In genomic region chr3:149448331-149448831, GRCh38 we compare ENCODE assay signal across 12 cellular contexts. TPM values are rescaled to one million over a fixed set of nuclear protein-coding genes. Genes with fewer than 3 reads are reported as not detected.
A peak's percentile ranks its signal among the peaks of the same experiment; 100 is the strongest.
DNase-seq lines count a peak whose midpoint lies in the region; ATAC-seq and TF ChIP-seq lines count a peak whose summit lies in the region.
"Had no signal": no experiment of that assay in that cellular context is flagged by ENCODE, and none has a peak within 500 bp of the region (broad histone marks: within the 10 kb centered on the region; RNA-seq: fewer than 3 reads in every experiment).

No MANE protein-coding gene starts in this region.

- H3K36me3 ChIP-seq in ACC112 (ENCODE audit: insufficient read depth, low read length) (no peaks in the 10 kb centered on the region), IMR-90 (ENCODE audit: control insufficient read depth, insufficient read depth, low read length) (no peaks in the 10 kb centered on the region), adipocyte (ENCODE audit: control insufficient read depth, insufficient read depth, low read length, severe bottlenecking) (no peaks in the 10 kb centered on the region), HAP-1 (replicated peaks) (no peaks in the 10 kb centered on the region)

- peak overlapping the region; percentile 98 for H3K23ac ChIP-seq in IMR-90 (ENCODE audit: low read depth, low read length)

- H4K8ac ChIP-seq in IMR-90 (ENCODE audit: low read depth in 2 of 2, low read length in 2 of 2): peak overlapping the region; percentile 73 to 93

- H3K27ac ChIP-seq in ACC112 (ENCODE audit: low read depth, low read length) (peak overlapping the region; percentile 74), IMR-90 (ENCODE audit: insufficient read depth, low read length) (peak overlapping the region; percentile 88)

- DNase-seq in IMR-90 (peak; percentile 78), adipocyte (ENCODE audit: low read depth) (peak; percentile 71), iris pigment epithelial cell (ENCODE audit: low read depth) (peak; percentile 80), progenitor cell of endocrine pancreas (ENCODE audit: low spot score, unreplicated experiment) (no peak), HAP-1 (ENCODE audit: low spot score in 2 of 2) (no peak)
- no peak for DNase-seq in activated CD4-positive, alpha-beta T cell treated with anti-CD3 and anti-CD28 coated beads, Interleukin-2, amount 10 ng/mL, durations not matched to agents 7 days and 5 days
- DNase-seq in stimulated activated CD4-positive, alpha-beta T cell treated with anti-CD3 and anti-CD28 coated beads, Interleukin-4, amount 100 ng/mL, for 4 hours: no peak
- DNase-seq: activated CD8-positive, alpha-beta memory T cell treated with anti-CD3 and anti-CD28 coated beads, Interleukin-2, amount 10 ng/mL, durations not matched to agents 7 days and 5 days; dermis blood vessel endothelial cell had no signal

- peak overlapping the region; percentile 94 for H2BK5ac ChIP-seq in IMR-90 (ENCODE audit: low read depth, low read length, poor library complexity, severe bottlenecking)

- no peak for TF ChIP-seq POLR2A in IMR-90 (IDR thresholded peaks at IDR 0.05; ENCODE audit: low read depth, low read length)

- H2AK9ac ChIP-seq in IMR-90 (replicated peaks; ENCODE audit: low read depth, low read length, poor library complexity): peak overlapping the region; percentile 50

- peak overlapping the region; percentile 94 for H3K4ac ChIP-seq in IMR-90 (ENCODE audit: low read depth, low read length)

- intact Hi-C loops in IMR-90 (cut with micrococcal nuclease): no loop called here

- H3K4me2 ChIP-seq in IMR-90 (ENCODE audit: low read depth, low read length): peak overlapping the region; percentile 69; the same call in 1 of the 2 replicates

- H3K27ac Mint-ChIP-seq in progenitor cell of endocrine pancreas: no peak overlapping the region
- H3K27ac Mint-ChIP-seq in activated CD4-positive, alpha-beta T cell treated with anti-CD3 and anti-CD28 coated beads, Interleukin-2, amount 10 ng/mL, durations not matched to agents 7 days and 5 days: no peak overlapping the region
- H3K27ac Mint-ChIP-seq: activated CD8-positive, alpha-beta memory T cell treated with anti-CD3 and anti-CD28 coated beads, Interleukin-2, amount 10 ng/mL, durations not matched to agents 7 days and 5 days had no signal

- TF ChIP-seq RAD21 in IMR-90 (IDR thresholded peaks at IDR 0.05; ENCODE audit: low read length): no peak

- dilution Hi-C loops in IMR-90 (cut with HindIII; ENCODE audit: low sequenced_read_pairs, unreplicated experiment): no loop called here

- peaks cover 8% of the 10 kb centered on the region for H3K4me1 Mint-ChIP-seq in progenitor cell of endocrine pancreas (ENCODE audit: low read depth)
- H3K4me1 Mint-ChIP-seq in activated CD4-positive, alpha-beta T cell treated with anti-CD3 and anti-CD28 coated beads, Interleukin-2, amount 10 ng/mL, durations not matched to agents 7 days and 5 days: no peaks in the 10 kb centered on the region

- H3K4me3 ChIP-seq in ACC112 (ENCODE audit: low read depth, low read length) (peak overlapping the region; percentile 26; the same call in 1 of the 2 replicates), IMR-90 (ENCODE audit: insufficient read depth, low read depth, low read length) (no peak overlapping the region), adipocyte (ENCODE audit: low read length) (no peak overlapping the region), HAP-1 (no peak overlapping the region)

- H3K79me1 ChIP-seq in IMR-90 (ENCODE audit: low read depth in 1 of 2, low read length in 2 of 2): peaks cover 0 to 6% of the 10 kb centered on the region in 2 experiments; a peak in 2 of 4 replicates

- POLR2A ChIA-PET in IMR-90 (lab: Charles Lee; ENCODE audit: unreplicated experiment): no interaction called here
- POLR2A ChIA-PET in activated CD4-positive, alpha-beta T cell treated with anti-CD3 and anti-CD28 coated beads, Interleukin-2, amount 10 ng/mL, durations not matched to agents 7 days and 5 days (lab: Charles Lee): no interaction called here

- peak overlapping the region; percentile 97 for H2BK20ac ChIP-seq in IMR-90 (ENCODE audit: low read depth, low read length)

- no CpG with 5 or more reads among the region's 3 CpGs for WGBS in IMR-90 (ENCODE audit: extremely low coverage in 2 of 2, insufficient read length in 1 of 2), 2 experiments

- H3K4me3 Mint-ChIP-seq in progenitor cell of endocrine pancreas (ENCODE audit: low read depth): no peak overlapping the region
- no peak overlapping the region for H3K4me3 Mint-ChIP-seq in activated CD4-positive, alpha-beta T cell treated with anti-CD3 and anti-CD28 coated beads, Interleukin-2, amount 10 ng/mL, durations not matched to agents 7 days and 5 days
- H3K4me3 Mint-ChIP-seq: activated CD8-positive, alpha-beta memory T cell treated with anti-CD3 and anti-CD28 coated beads, Interleukin-2, amount 10 ng/mL, durations not matched to agents 7 days and 5 days had no signal

- H3K9me3 ChIP-seq in IMR-90 (ENCODE audit: control insufficient read depth, insufficient read depth, low read length): peaks cover 5% of the 10 kb centered on the region; the same call in 1 of the 2 replicates
- peaks cover 5% of the 10 kb centered on the region for H3K9me3 ChIP-seq in adipocyte (ENCODE audit: control insufficient read depth, low read length)
- peaks cover 8% of the 10 kb centered on the region for H3K9me3 ChIP-seq in HAP-1

- H3K4me1 ChIP-seq in ACC112 (ENCODE audit: control insufficient read depth, insufficient read depth, low read length, unreplicated experiment): peaks cover 38% of the 10 kb centered on the region
- H3K4me1 ChIP-seq in IMR-90 (ENCODE audit: control insufficient read depth, insufficient read depth, low read length): peaks cover 17% of the 10 kb centered on the region
- H3K4me1 ChIP-seq in adipocyte (ENCODE audit: control insufficient read depth, insufficient read depth, low read length): peaks cover 23% of the 10 kb centered on the region
- no peaks in the 10 kb centered on the region for H3K4me1 ChIP-seq in HAP-1

- peaks cover 18% of the 10 kb centered on the region for H3K9me3 Mint-ChIP-seq in progenitor cell of endocrine pancreas (ENCODE audit: low read depth)
- H3K9me3 Mint-ChIP-seq in activated CD4-positive, alpha-beta T cell treated with anti-CD3 and anti-CD28 coated beads, Interleukin-2, amount 10 ng/mL, durations not matched to agents 7 days and 5 days: peaks cover 14% of the 10 kb centered on the region

- H2BK15ac ChIP-seq in IMR-90 (ENCODE audit: low read depth, low read length): peak overlapping the region; percentile 87

- H4K5ac ChIP-seq in IMR-90 (ENCODE audit: low read depth, low read length): peak overlapping the region; percentile 90

- peak; percentile 71 for ATAC-seq in IMR-90 (ENCODE audit: low read depth)
- ATAC-seq: activated CD8-positive, alpha-beta memory T cell treated with anti-CD3 and anti-CD28 coated beads, Interleukin-2, amount 10 ng/mL, durations not matched to agents 7 days and 5 days had no signal

- H2AFZ ChIP-seq in ACC112 (ENCODE audit: low read length, unreplicated experiment): peak overlapping the region; percentile 68
- no peak overlapping the region for H2AFZ ChIP-seq in IMR-90 (replicated peaks; ENCODE audit: low read length, poor library complexity)

- no peaks in the 10 kb centered on the region for H4K20me1 ChIP-seq in IMR-90 (ENCODE audit: insufficient read depth, low read length)

- H2BK120ac ChIP-seq in IMR-90 (ENCODE audit: low read depth, low read length): peak overlapping the region; percentile 98

- CTCF ChIA-PET in IMR-90 (lab: Yijun Ruan, JAX): interaction anchor here (0.9 to 1.2 kb wide), 2 partner anchors 13 to 22 kb away, joined by 3 to 4 read pairs; no protein-coding TSS in a partner anchor
- CTCF ChIA-PET in activated CD4-positive, alpha-beta T cell treated with anti-CD3 and anti-CD28 coated beads, Interleukin-2, amount 10 ng/mL, durations not matched to agents 7 days and 5 days (lab: Charles Lee): no interaction called here

- H3K18ac ChIP-seq in IMR-90 (ENCODE audit: low read depth, low read length): peak overlapping the region; percentile 86

- no peaks in the 10 kb centered on the region for H3K79me2 ChIP-seq in ACC112 (ENCODE audit: control insufficient read depth, insufficient read depth, low read length, unreplicated experiment)

- H2AK5ac ChIP-seq in IMR-90 (ENCODE audit: low read depth, low read length): peak overlapping the region; percentile 84

- H3K27me3 Mint-ChIP-seq in progenitor cell of endocrine pancreas: no peaks in the 10 kb centered on the region
- H3K27me3 Mint-ChIP-seq in activated CD4-positive, alpha-beta T cell treated with anti-CD3 and anti-CD28 coated beads, Interleukin-2, amount 10 ng/mL, durations not matched to agents 7 days and 5 days: no peaks in the 10 kb centered on the region

- in situ Hi-C loops in IMR-90 (cut with MboI; ENCODE audit: low sequenced_read_pairs): no loop called here
- in situ Hi-C loops in HAP-1 (cut with MboI; ENCODE audit: low sequenced_read_pairs): no loop called here

- H3K9me1 ChIP-seq in IMR-90 (ENCODE audit: insufficient read depth, low read length): peaks cover 13% of the 10 kb centered on the region; the same call in 1 of the 2 replicates

- BruUV-seq in IMR-90 (replicated peaks; lab: Mats Ljungman, UMichigan): no TSS peak

- H3K14ac ChIP-seq in IMR-90 (replicated peaks; ENCODE audit: low read depth, low read length): peak overlapping the region; percentile 95

- no peak for TF ChIP-seq CTCF in IMR-90 (conservative IDR thresholded peaks at IDR 0.05; ENCODE audit: low read depth, low read length)
- no peak for TF ChIP-seq CTCF in progenitor cell of endocrine pancreas (IDR thresholded peaks at IDR 0.05; ENCODE audit: unreplicated experiment)

- H4K91ac ChIP-seq in IMR-90 (ENCODE audit: insufficient read depth, low read depth, low read length): peak overlapping the region; percentile 91

- H3K9ac ChIP-seq in IMR-90 (ENCODE audit: low read depth, low read length) (peak overlapping the region; percentile 21; the same call in 1 of the 2 replicates), adipocyte (ENCODE audit: low read length) (peak overlapping the region; percentile 44)

- H3K36me3 Mint-ChIP-seq in progenitor cell of endocrine pancreas (ENCODE audit: insufficient read depth): peaks cover 10% of the 10 kb centered on the region
- no peaks in the 10 kb centered on the region for H3K36me3 Mint-ChIP-seq in activated CD4-positive, alpha-beta T cell treated with anti-CD3 and anti-CD28 coated beads, Interleukin-2, amount 10 ng/mL, durations not matched to agents 7 days and 5 days (ENCODE audit: low read depth)

- peak overlapping the region; percentile 76 for H3K56ac ChIP-seq in IMR-90 (ENCODE audit: extremely low read depth, insufficient read depth, low read length)

- H3K27me3 ChIP-seq in ACC112 (ENCODE audit: insufficient read depth, low read length) (no peaks in the 10 kb centered on the region), IMR-90 (ENCODE audit: control insufficient read depth, insufficient read depth, low read length) (no peaks in the 10 kb centered on the region), adipocyte (replicated peaks; ENCODE audit: control insufficient read depth, insufficient read depth, low read length) (no peaks in the 10 kb centered on the region), HAP-1 (ENCODE audit: low read depth) (no peaks in the 10 kb centered on the region)

RNA-seq across cellular contexts. Expression of gene TM4SF4, which starts 26.1 kb away (rescaled TPM):
- 1.1 and 1.6 TPM in 2 replicates for total RNA-seq in IMR-90 (2012; rRNA removed)
- 0.60 and 0.67 TPM in 2 replicates for polyA plus RNA-seq in IMR-90 (2012; rRNA removed)
- 0.08 and 0.75 TPM in 2 replicates for polyA plus RNA-seq in IMR-90 (2012; cell fraction: cytosol; rRNA removed)
- polyA plus RNA-seq in IMR-90 (2012; cell fraction: nucleus; rRNA removed; ENCODE audit: low replicate concordance): 0.08 TPM in 1 of 2 replicates, not detected in the other
- total RNA-seq in progenitor cell of endocrine pancreas: 314 and 357 TPM in 2 replicates
- total RNA-seq in activated CD4-positive, alpha-beta T cell treated with anti-CD3 and anti-CD28 coated beads, Interleukin-2, amount 10 ng/mL, durations not matched to agents 7 days and 5 days: not detected
- total RNA-seq: activated CD8-positive, alpha-beta memory T cell treated with anti-CD3 and anti-CD28 coated beads, Interleukin-2, amount 10 ng/mL, durations not matched to agents 7 days and 5 days; dermis blood vessel endothelial cell; lung microvascular endothelial cell; ureter had no signal

Comparison
In these comparisons a context has a peak if more than half of its experiments do, and no peak if none do; other contexts are left out.
1. DNase-seq: peak in IMR-90 (single experiment), adipocyte (single experiment) and iris pigment epithelial cell (single experiment); none in progenitor cell of endocrine pancreas (single experiment), HAP-1 (0 of 2), activated CD4-positive, alpha-beta T cell treated with anti-CD3 and anti-CD28 coated beads, Interleukin-2, amount 10 ng/mL, durations not matched to agents 7 days and 5 days (single experiment) and stimulated activated CD4-positive, alpha-beta T cell treated with anti-CD3 and anti-CD28 coated beads, Interleukin-4, amount 100 ng/mL, for 4 hours (0 of 2).
2. RNA of gene TM4SF4, which starts 26.1 kb away (total RNA-seq): 314 to 357 TPM in progenitor cell of endocrine pancreas; 1.1 to 1.6 TPM in IMR-90 and not detected in activated CD4-positive, alpha-beta T cell treated with anti-CD3 and anti-CD28 coated beads, Interleukin-2, amount 10 ng/mL, durations not matched to agents 7 days and 5 days; every median in the first group is over 100 times any median in the second.